Comparison of ENCODE assay signal across 8 cellular contexts in genomic region chr19:40799558-40800338, GRCh38. TPM values are rescaled to one million over a fixed set of nuclear protein-coding genes. Genes with fewer than 3 reads are reported as not detected.
DNase-seq lines count a peak whose midpoint lies in the region; ATAC-seq and TF ChIP-seq lines count a peak whose summit lies in the region.

No MANE protein-coding gene starts in this region.

- no peaks in the 10 kb centered on the region for H3K27me3 ChIP-seq in breast epithelium
- no peaks in the 10 kb centered on the region for H3K27me3 ChIP-seq in layer of hippocampus (ENCODE audit: control insufficient read depth, insufficient read depth, low read length)
- H3K27me3 ChIP-seq in subcutaneous abdominal adipose tissue (ENCODE audit: control insufficient read depth in 5 of 5, insufficient read depth in 4 of 5, low read length in 5 of 5), result no peaks in the 10 kb centered on the region

- H3K4me1 ChIP-seq in breast epithelium (peaks cover 32 to 45% of the 10 kb centered on the region in 2 donors), subcutaneous abdominal adipose tissue (ENCODE audit: control insufficient read depth in 5 of 5, insufficient read depth in 5 of 5, low read length in 5 of 5) (peaks cover 32 to 60% (median 58%) of the 10 kb centered on the region in 5 donors)

- H3K27ac ChIP-seq in breast epithelium, result peak overlapping the region; percentile 96 to 97
- peak overlapping the region; percentile 94 for H3K27ac ChIP-seq in layer of hippocampus (ENCODE audit: low read depth, low read length)
- peak overlapping the region; percentile 79 for H3K27ac ChIP-seq in subcutaneous abdominal adipose tissue (ENCODE audit: low read depth, low read length)

- no peak for TF ChIP-seq CTCF in breast epithelium (IDR thresholded peaks at IDR 0.05)

- peak; percentile 56 for DNase-seq in DMS53 (lab: John Stamatoyannopoulos, UW)
- no peak for DNase-seq in DMS53 treated with DMSO at 0.1 percent for 48 hours (lab: John Stamatoyannopoulos, UW; ENCODE audit: unreplicated experiment)
- DNase-seq in NCI-H146 (lab: John Stamatoyannopoulos, UW), result peak; percentile 57
- DNase-seq in breast epithelium (ENCODE audit: low spot score in 2 of 2), result no peak
- no peak for DNase-seq in NCI-H2171 (lab: John Stamatoyannopoulos, UW)

- H3K9ac ChIP-seq in subcutaneous abdominal adipose tissue (ENCODE audit: low read length in 5 of 5), result peak overlapping the region in 4 of 5 donors; percentile 70 to 90 (median 80)

- no peaks in the 10 kb centered on the region for H3K36me3 ChIP-seq in breast epithelium
- H3K36me3 ChIP-seq in subcutaneous abdominal adipose tissue (ENCODE audit: control insufficient read depth in 5 of 5, insufficient read depth in 5 of 5, low read length in 5 of 5), result peaks cover 0 to 31% (median 27%) of the 10 kb centered on the region in 5 donors

- intact Hi-C loops in breast epithelium (cut with DNase I; ENCODE audit: low total_unique reads), result no loop called here

- ATAC-seq in GM21515 (IDR thresholded peaks at IDR 0.05; ENCODE audit: unreplicated experiment), result no peak

- TF ChIP-seq POLR2A in breast epithelium (IDR thresholded peaks at IDR 0.05), result no peak

- H3K9me3 ChIP-seq in breast epithelium, result no peaks in the 10 kb centered on the region
- no peaks in the 10 kb centered on the region for H3K9me3 ChIP-seq in subcutaneous abdominal adipose tissue (ENCODE audit: control insufficient read depth in 5 of 5, low read length in 5 of 5)

- H3K4me3 ChIP-seq in breast epithelium (peak overlapping the region; percentile 75 to 97 (median 97)), subcutaneous abdominal adipose tissue (ENCODE audit: low read depth in 1 of 5, low read length in 5 of 5) (peak overlapping the region; percentile 79 to 91 (median 83))

RNA-seq across cellular contexts. Expression of gene EGLN2, which starts 0.8 kb away (rescaled TPM):
- 10 to 100 TPM; 78.9 to 90.8 (median 88.5) TPM for total RNA-seq in breast epithelium

RNA-seq across cellular contexts. Expression of gene RAB4B, which starts 21.7 kb away (rescaled TPM):
- total RNA-seq in breast epithelium, result 10 to 100 TPM; 21.6 to 28.2 (median 22.1) TPM

RNA-seq across cellular contexts. Expression of gene MIA, which starts 24.4 kb away (rescaled TPM):
- total RNA-seq in breast epithelium, result 10 to 100 TPM in 1 of 3 donors, 1 to 10 TPM in 1, not detected in 1; 5.6 to 47.3 TPM

RNA-seq across cellular contexts. Expression of gene SNRPA, which starts 48.7 kb away (rescaled TPM):
- 10 to 100 TPM; 41.6 to 52.8 (median 52.1) TPM for total RNA-seq in breast epithelium

RNA-seq across cellular contexts. Expression of gene ACTMAP, which starts 49.5 kb away (rescaled TPM):
- 1 to 10 TPM; 2.6 to 3.2 (median 2.9) TPM for total RNA-seq in breast epithelium

Comparison
In these comparisons a context has a peak if more than half of its experiments do, and no peak if none do; other contexts are left out.
1. DNase-seq: peak in DMS53 (single experiment) and NCI-H146 (single experiment); none in DMS53 treated with DMSO at 0.1 percent for 48 hours (single experiment), breast epithelium (0 of 2) and NCI-H2171 (single experiment).
2. Peak in every context shown above with its lines, with median percentiles within 50 percentile points of each other: H3K27ac ChIP-seq.